Comparison of ENCODE assay signal across 8 cellular contexts in genomic region chr11:73661035-73661628, GRCh38. TPM values are rescaled to one million over a fixed set of nuclear protein-coding genes. Genes with fewer than 3 reads are reported as not detected.
A peak's percentile ranks its signal among the peaks of the same experiment; 100 is the strongest.
DNase-seq lines count a peak whose midpoint lies in the region; ATAC-seq and TF ChIP-seq lines count a peak whose summit lies in the region.

No MANE protein-coding gene starts in this region.

- H3K27ac Mint-ChIP-seq in endodermal cell = peak overlapping the region; percentile 92

- 18 to 31% methylated on average over 16 to 40 of the region's 40 CpGs for WGBS in endodermal cell (ENCODE audit: insufficient coverage in 1 of 2, insufficient read length in 1 of 2), 2 experiments
- WGBS in mesendoderm (ENCODE audit: extremely low coverage, insufficient coverage, low lambda C conversion rate) = no CpG with 5 or more reads among the region's 40 CpGs

- H2BK120ac ChIP-seq in mesendoderm (ENCODE audit: low read depth, low read length) = no peak overlapping the region

- H3K9me3 Mint-ChIP-seq in endodermal cell = no peaks in the 10 kb centered on the region

- peaks cover 53% of the 10 kb centered on the region for H3K27me3 Mint-ChIP-seq in endodermal cell (ENCODE audit: insufficient read depth)

- ATAC-seq in HG03442 (IDR thresholded peaks at IDR 0.05; ENCODE audit: unreplicated experiment) = peak; percentile 60
- no peak for ATAC-seq in GM18520 (IDR thresholded peaks at IDR 0.05; ENCODE audit: unreplicated experiment)

- H3K4me1 Mint-ChIP-seq in endodermal cell = peaks cover 12% of the 10 kb centered on the region

- H3K27me3 ChIP-seq in endodermal cell (ENCODE audit: control insufficient read depth, insufficient read depth, low read length, poor library complexity, severe bottlenecking) (no peaks in the 10 kb centered on the region), mesendoderm (ENCODE audit: insufficient read depth, low read length, poor library complexity) (no peaks in the 10 kb centered on the region)

- H3K23ac ChIP-seq in mesendoderm (ENCODE audit: low read length) = no peak overlapping the region

- no peak overlapping the region for H3K9ac ChIP-seq in endodermal cell (ENCODE audit: extremely low read depth, low read length, poor library complexity, severe bottlenecking)
- peak overlapping the region; percentile 68 for H3K9ac ChIP-seq in mesendoderm (ENCODE audit: low read length)

- DNase-seq in GM13977 (ENCODE audit: low spot score) (peak; percentile 94), NOMO-1 (lab: John Stamatoyannopoulos, UW; ENCODE audit: unreplicated experiment in 2 of 2) (peak; percentile 70 to 76), endodermal cell (peak; percentile 99), mesendoderm (peak; percentile 93)
- DNase-seq in activated CD8-positive, alpha-beta memory T cell treated with anti-CD3 and anti-CD28 coated beads, Interleukin-2, amount 50 U/mL, for 1 hour (ENCODE audit: extremely low read depth) = peak; percentile 51
- peak; percentile 64 for DNase-seq in stimulated activated CD8-positive, alpha-beta memory T cell treated with anti-CD3 and anti-CD28 coated beads, Interleukin-12 subunit alpha, Interleukin-12 subunit beta, amount 100 ng/mL, for 4 hours (ENCODE audit: low read depth)

- H3K36me3 ChIP-seq in endodermal cell (ENCODE audit: control insufficient read depth, insufficient read depth, low read length) = no peaks in the 10 kb centered on the region
- no peaks in the 10 kb centered on the region for H3K36me3 ChIP-seq in mesendoderm (ENCODE audit: control insufficient read depth, insufficient read depth, low read length)

- H4K5ac ChIP-seq in mesendoderm (ENCODE audit: low read length) = no peak overlapping the region

- no peaks in the 10 kb centered on the region for H3K79me1 ChIP-seq in mesendoderm (ENCODE audit: low read length)

- no peaks in the 10 kb centered on the region for H3K9me3 ChIP-seq in endodermal cell (ENCODE audit: control insufficient read depth, low read length)

- no peak overlapping the region for H3K4ac ChIP-seq in mesendoderm (ENCODE audit: low read depth, low read length)

- no peak overlapping the region for H2BK15ac ChIP-seq in mesendoderm (replicated peaks; ENCODE audit: low read depth)

- no peak overlapping the region for H4K8ac ChIP-seq in mesendoderm (ENCODE audit: low read depth, low read length)

- peak overlapping the region; percentile 36 for H3K4me3 ChIP-seq in endodermal cell (ENCODE audit: low read length)
- H3K4me3 ChIP-seq in mesendoderm (ENCODE audit: low read length) = peak overlapping the region; percentile 7

- no peaks in the 10 kb centered on the region for H3K4me1 ChIP-seq in endodermal cell (ENCODE audit: control insufficient read depth, insufficient read depth, low read length)
- H3K4me1 ChIP-seq in mesendoderm (ENCODE audit: control insufficient read depth, low read depth, low read length) = peaks cover 9% of the 10 kb centered on the region

- H3K56ac ChIP-seq in mesendoderm (ENCODE audit: low read length) = peak overlapping the region; percentile 79

- H3K4me2 ChIP-seq in mesendoderm (ENCODE audit: low read length) = peak overlapping the region; percentile 52

- no peak overlapping the region for H2AK5ac ChIP-seq in mesendoderm (ENCODE audit: low read length)

- peak overlapping the region; percentile 51 for H3K4me3 Mint-ChIP-seq in endodermal cell

- in situ Hi-C loops in GM13977 (cut with MboI; ENCODE audit: low pct_unique_long_range_greater_than_20kb, low sequenced_read_pairs, unreplicated experiment) = loop anchor here (25.0 kb wide), 1 partner anchor 299 kb away; no protein-coding TSS in a partner anchor

- H3K79me2 ChIP-seq in mesendoderm (ENCODE audit: control insufficient read depth, insufficient read depth, low read length) = no peaks in the 10 kb centered on the region

- no peak overlapping the region for H2BK5ac ChIP-seq in mesendoderm (ENCODE audit: low read length)

- peak; percentile 99 for TF ChIP-seq CTCF in GM13977 (IDR thresholded peaks at IDR 0.05; ENCODE audit: extremely low read depth, insufficient read depth, missing control alignments)
- peak; percentile 98 for TF ChIP-seq CTCF in endodermal cell (conservative IDR thresholded peaks at IDR 0.05)

- H3K27ac ChIP-seq in endodermal cell (ENCODE audit: low read depth, low read length) = no peak overlapping the region
- no peak overlapping the region for H3K27ac ChIP-seq in mesendoderm (ENCODE audit: low read depth, low read length)

- H3K18ac ChIP-seq in mesendoderm (ENCODE audit: low read length) = no peak overlapping the region

- peaks cover 12% of the 10 kb centered on the region for H3K36me3 Mint-ChIP-seq in endodermal cell (ENCODE audit: low read depth)

RNA-seq across cellular contexts. Expression of gene PLEKHB1, which starts 14.8 kb away (rescaled TPM):
- total RNA-seq in endodermal cell = 10 to 100 TPM; 44.6 to 81.0 TPM
- polyA plus RNA-seq in endodermal cell (2013, experiment 1 of 2) = 26.6 TPM
- polyA plus RNA-seq in endodermal cell (2013, experiment 2 of 2) = 25.3 TPM
- polyA plus RNA-seq in mesendoderm (2013, experiment 1 of 2) = 3.8 TPM
- polyA plus RNA-seq in mesendoderm (2013, experiment 2 of 2) = 4.5 TPM
